ENCODE assay signal across 8 cellular contexts in genomic region chr6:31666337-31666960, GRCh38. TPM values are rescaled to one million over a fixed set of nuclear protein-coding genes. Genes with fewer than 3 reads are reported as not detected.
DNase-seq lines count a peak whose midpoint lies in the region; ATAC-seq, FAIRE-seq and TF ChIP-seq lines count a peak whose summit lies in the region.

No MANE protein-coding gene starts in this region.

- no TSS peak for BruUV-seq in A673 (replicated peaks; lab: Mats Ljungman, UMichigan)

- no peak for FAIRE-seq in bronchial epithelial cell (lab: Jason Lieb, UNC)

- peak overlapping the region; percentile 94 for H3K4me3 ChIP-seq in A673 (ENCODE audit: low read depth, low read length, poor library complexity, severe bottlenecking)
- peak overlapping the region; percentile 89 for H3K4me3 ChIP-seq in HUES6 (ENCODE audit: low read depth, low read length)
- H3K4me3 ChIP-seq in bronchial epithelial cell (ENCODE audit: low read depth, low read length): peak overlapping the region; percentile 85
- peak overlapping the region; percentile 90 for H3K4me3 ChIP-seq in mucosa of stomach (ENCODE audit: low read length)

- POLR2A ChIA-PET in A673 (lab: Charles Lee; ENCODE audit: low non-redundant PET): interaction anchor here (0.6 to 0.7 kb wide), 2 partner anchors 12 to 164 kb away, joined by 3 to 4 read pairs; no protein-coding TSS in a partner anchor

- CTCF ChIA-PET in A673 (lab: Charles Lee): no interaction called here

- intact Hi-C loops in A673 (cut with micrococcal nuclease; ENCODE audit: unreplicated experiment): no loop called here

- H3K4me1 ChIP-seq in A673 (ENCODE audit: insufficient read depth, low read length, poor library complexity, severe bottlenecking): peaks cover 14% of the 10 kb centered on the region
- H3K4me1 ChIP-seq in HUES6 (ENCODE audit: control insufficient read depth, insufficient read depth, low read length): peaks cover 17% of the 10 kb centered on the region
- peaks cover 19% of the 10 kb centered on the region for H3K4me1 ChIP-seq in mucosa of stomach (ENCODE audit: control insufficient read depth, insufficient read depth, low read length)

- TF ChIP-seq CTCF in A673 (conservative IDR thresholded peaks at IDR 0.05; ENCODE audit: low read depth, low read length) (no peak), bronchial epithelial cell (IDR thresholded peaks at IDR 0.05; ENCODE audit: insufficient read depth, low read length, severe bottlenecking) (no peak)

- H3K27me3 ChIP-seq in A673 (replicated peaks; ENCODE audit: insufficient read depth, low read depth, low read length, poor library complexity) (no peaks in the 10 kb centered on the region), HUES6 (ENCODE audit: control insufficient read depth, insufficient read depth, low read length) (no peaks in the 10 kb centered on the region), bronchial epithelial cell (ENCODE audit: control insufficient read depth, insufficient read depth, low read length) (no peaks in the 10 kb centered on the region), mucosa of stomach (ENCODE audit: control insufficient read depth, insufficient read depth, low read length) (no peaks in the 10 kb centered on the region)

- peak overlapping the region; percentile 88 for H3K9ac ChIP-seq in HUES6 (ENCODE audit: low read length)
- peak overlapping the region; percentile 90 for H3K9ac ChIP-seq in mucosa of stomach (ENCODE audit: low read length)

- H3K27ac ChIP-seq in A673 (ENCODE audit: low read depth, low read length, poor library complexity, severe bottlenecking) (peak overlapping the region; percentile 97), HUES6 (ENCODE audit: low read depth, low read length) (peak overlapping the region; percentile 26; the same call in 1 of the 2 replicates)

- peaks cover 61% of the 10 kb centered on the region for H3K36me3 ChIP-seq in A673 (ENCODE audit: insufficient read depth, low read length, poor library complexity, severe bottlenecking)
- H3K36me3 ChIP-seq in HUES6 (ENCODE audit: control insufficient read depth, insufficient read depth, low read length): peaks cover 73% of the 10 kb centered on the region
- peaks cover 26% of the 10 kb centered on the region for H3K36me3 ChIP-seq in bronchial epithelial cell (ENCODE audit: control insufficient read depth, insufficient read depth, low read length)
- peaks cover 21% of the 10 kb centered on the region for H3K36me3 ChIP-seq in mucosa of stomach (ENCODE audit: control insufficient read depth, insufficient read depth, low read length)

- no peaks in the 10 kb centered on the region for H3K9me3 ChIP-seq in A673 (ENCODE audit: low read depth, low read length, poor library complexity, severe bottlenecking)
- H3K9me3 ChIP-seq in HUES6 (ENCODE audit: control insufficient read depth, insufficient read depth, low read depth, low read length): no peaks in the 10 kb centered on the region
- no peaks in the 10 kb centered on the region for H3K9me3 ChIP-seq in mucosa of stomach (ENCODE audit: control insufficient read depth, low read length)

- ATAC-seq in HG03354 (IDR thresholded peaks at IDR 0.05; ENCODE audit: poor library complexity, severe bottlenecking, unreplicated experiment): no peak

- DNase-seq in A673 (ENCODE audit: low spot score): no peak
- DNase-seq in bronchial epithelial cell (ENCODE audit: low read depth): no peak
- no peak for DNase-seq in NCI-H2107 treated with DMSO at 0.1 percent for 48 hours (lab: John Stamatoyannopoulos, UW; ENCODE audit: unreplicated experiment)
- no peak for DNase-seq in AG08396 (ENCODE audit: low spot score)
- no peak for DNase-seq in cortex of kidney (lab: John Stamatoyannopoulos, UW)

RNA-seq across cellular contexts. Expression of gene CSNK2B, which starts 0.6 kb away (rescaled TPM):
- total RNA-seq in A673 (2021) (252 and 253 TPM in 2 replicates), bronchial epithelial cell (61.1 and 72.7 TPM in 2 replicates)

RNA-seq across cellular contexts. Expression of gene GPANK1, which starts 1.7 kb away (rescaled TPM):
- total RNA-seq in A673 (2021) (27.7 and 32.0 TPM in 2 replicates), bronchial epithelial cell (10.0 and 10.2 TPM in 2 replicates)

RNA-seq across cellular contexts. Expression of gene LY6G5B, which starts 3.3 kb away (rescaled TPM):
- total RNA-seq in A673 (2021): 18.9 and 19.4 TPM in 2 replicates
- 1.1 and 2.3 TPM in 2 replicates for total RNA-seq in bronchial epithelial cell

RNA-seq across cellular contexts. Expression of gene C6orf47, which starts 5.9 kb away (rescaled TPM):
- total RNA-seq in A673 (2021): 20.1 and 21.3 TPM in 2 replicates
- total RNA-seq in bronchial epithelial cell: 28.4 and 30.5 TPM in 2 replicates

RNA-seq across cellular contexts. Expression of gene APOM, which starts 10.8 kb away (rescaled TPM):
- total RNA-seq in A673 (2021) (2.5 and 4.8 TPM in 2 replicates), bronchial epithelial cell (0.26 and 0.53 TPM in 2 replicates)
